Comparison of ENCODE assay signal across 21 cellular contexts in genomic region chr7:86908948-86909347, GRCh38.
DNase-seq lines count a peak whose midpoint lies in the region; ATAC-seq and TF ChIP-seq lines count a peak whose summit lies in the region.
"Had no signal": no experiment of that assay in that cellular context is flagged by ENCODE, and none has a peak within 500 bp of the region (broad histone marks: within the 10 kb centered on the region; RNA-seq: fewer than 3 reads in every experiment).

No MANE protein-coding gene starts in this region.

- no peak overlapping the region for H3K27ac ChIP-seq in DND-41 (ENCODE audit: low read length)
- H3K27ac ChIP-seq: HL-60, thyroid gland had no signal

- H3K36me3 ChIP-seq in DND-41 (ENCODE audit: insufficient read depth, low read length): no peaks in the 10 kb centered on the region
- H3K36me3 ChIP-seq in adipocyte (ENCODE audit: control insufficient read depth, insufficient read depth, low read length, severe bottlenecking): peaks cover 3% of the 10 kb centered on the region
- H3K36me3 ChIP-seq: thyroid gland had no signal

- no peak overlapping the region for H3K4me3 ChIP-seq in DND-41 (ENCODE audit: low read depth in 1 of 2, low read length in 2 of 2)
- no peak overlapping the region for H3K4me3 ChIP-seq in adipocyte (ENCODE audit: low read length)
- H3K4me3 ChIP-seq: thyroid gland had no signal

- H3K9ac ChIP-seq in DND-41 (ENCODE audit: low read depth, low read length): no peak overlapping the region
- H3K9ac ChIP-seq in adipocyte (ENCODE audit: low read length): no peak overlapping the region

- H3K27me3 ChIP-seq in DND-41 (ENCODE audit: insufficient read depth, low read length, poor library complexity) (no peaks in the 10 kb centered on the region), adipocyte (replicated peaks; ENCODE audit: control insufficient read depth, insufficient read depth, low read length) (no peaks in the 10 kb centered on the region)
- H3K27me3 ChIP-seq: thyroid gland had no signal

- no peak overlapping the region for H3K4me2 ChIP-seq in DND-41 (ENCODE audit: insufficient read depth, low read length)

- no peak overlapping the region for H2AFZ ChIP-seq in DND-41 (ENCODE audit: low read depth, low read length)

- ATAC-seq in DND-41 (ENCODE audit: insufficient read depth, low read depth): peak; percentile 60; the same call in 1 of the 3 replicates
- ATAC-seq: naive thymus-derived CD4-positive, alpha-beta T cell had no signal

- DNase-seq in DND-41: peak; percentile 11
- peak; percentile 12 for DNase-seq in LHCN-M2 (ENCODE audit: low read depth)
- DNase-seq in adipocyte (ENCODE audit: low read depth): peak; percentile 27
- DNase-seq in iPS-NIHi11 (ENCODE audit: low spot score): peak; percentile 42
- DNase-seq in SKM-1 treated with dmso at 0.1 percent for 144 hours (lab: John Stamatoyannopoulos, UW; ENCODE audit: unreplicated experiment): no peak
- no peak for DNase-seq in HuH-7.5 (ENCODE audit: low spot score)
- no peak for DNase-seq in head of caudate nucleus
- no peak for DNase-seq in activated T-cell treated with anti-CD3 and anti-CD28 coated beads for 4 hours
- DNase-seq: activated CD4-positive, alpha-beta T cell treated with anti-CD3 and anti-CD28 coated beads, Interleukin-2, amount 50 U/mL, for 4 hours; activated naive CD8-positive, alpha-beta T cell treated with anti-CD3 and anti-CD28 coated beads for 36 hours; activated T-cell treated with anti-CD3 and anti-CD28 coated beads, Interleukin-2, amount 50 U/mL, for 48 hours; effector CD8-positive, alpha-beta T cell; hypothalamus; KG1; naive thymus-derived CD4-positive, alpha-beta T cell; NCI-H1417 treated with DMSO at 0.1 percent for 48 hours; NCI-H226; SHP77; T1000; thyroid gland had no signal

- no peak for TF ChIP-seq CTCF in DND-41 (IDR thresholded peaks at IDR 0.05; ENCODE audit: borderline replicate concordance, extremely low read depth, low read length, poor library complexity, severe bottlenecking)

- no peaks in the 10 kb centered on the region for H3K9me3 ChIP-seq in DND-41 (ENCODE audit: insufficient read depth, low read length, severe bottlenecking)
- no peaks in the 10 kb centered on the region for H3K9me3 ChIP-seq in adipocyte (ENCODE audit: control insufficient read depth, low read length)
- H3K9me3 ChIP-seq: thyroid gland had no signal

- no peaks in the 10 kb centered on the region for H4K20me1 ChIP-seq in DND-41 (ENCODE audit: insufficient read depth, low read length)

- intact Hi-C loops in head of caudate nucleus (cut with DNase I): loop anchor here (10.0 kb wide), 1 partner anchor 1014 kb away; no protein-coding TSS in a partner anchor

- H3K4me1 ChIP-seq in DND-41 (ENCODE audit: insufficient read depth, low read length): no peaks in the 10 kb centered on the region
- H3K4me1 ChIP-seq in adipocyte (ENCODE audit: control insufficient read depth, insufficient read depth, low read length): peaks cover 8% of the 10 kb centered on the region
- H3K4me1 ChIP-seq: thyroid gland had no signal

- H3K79me2 ChIP-seq in DND-41 (ENCODE audit: insufficient read depth, low read length): no peaks in the 10 kb centered on the region

Comparison
In these comparisons a context has a peak if more than half of its experiments do, and no peak if none do; other contexts are left out.
1. DNase-seq: peak in DND-41 (single experiment), LHCN-M2 (single experiment), adipocyte (single experiment) and iPS-NIHi11 (single experiment); none in SKM-1 treated with dmso at 0.1 percent for 144 hours (single experiment), HuH-7.5 (single experiment), head of caudate nucleus (0 of 42) and activated T-cell treated with anti-CD3 and anti-CD28 coated beads for 4 hours (single experiment).